ENCODE assay signal across 17 cellular contexts in genomic region chr1:76583237-76583868, GRCh38.
"Had no signal": no experiment of that assay in that cellular context is flagged by ENCODE, and none has a peak within 500 bp of the region (broad histone marks: within the 10 kb centered on the region; RNA-seq: fewer than 3 reads in every experiment).

No MANE protein-coding gene starts in this region.

- H3K4me3 Mint-ChIP-seq: activated CD4-positive, alpha-beta memory T cell treated with anti-CD3 and anti-CD28 coated beads for 36 hours; activated naive CD4-positive, alpha-beta T cell treated with anti-CD3 and anti-CD28 coated beads, Interleukin-2, amount 50 U/mL, for 24 hours; activated T-cell treated with anti-CD3 and anti-CD28 coated beads, Interleukin-2, amount 50 U/mL, for 4 hours; immature natural killer cell; natural killer cell treated with Interleukin-12 subunit alpha and Interleukin-12 subunit beta and Interleukin-15 and Interleukin-18, amount 100 ng/mL, for 72 hours; T-cell had no signal

- H3K27ac Mint-ChIP-seq: activated CD4-positive, alpha-beta memory T cell treated with anti-CD3 and anti-CD28 coated beads for 36 hours; activated naive CD4-positive, alpha-beta T cell treated with anti-CD3 and anti-CD28 coated beads, Interleukin-2, amount 50 U/mL, for 24 hours; immature natural killer cell; natural killer cell treated with Interleukin-12 subunit alpha and Interleukin-12 subunit beta and Interleukin-15 and Interleukin-18, amount 100 ng/mL, for 72 hours; progenitor cell of endocrine pancreas; T-cell had no signal

- H3K9me3 ChIP-seq: gastroesophageal sphincter, thoracic aorta, upper lobe of right lung had no signal

- H3K27me3 ChIP-seq: cardiac muscle cell, gastroesophageal sphincter, upper lobe of right lung had no signal

- ATAC-seq: activated T-cell treated with anti-CD3 and anti-CD28 coated beads, Interleukin-2, amount 50 U/mL, for 4 hours; gastroesophageal sphincter; natural killer cell treated with Interleukin-12 subunit alpha and Interleukin-12 subunit beta and Interleukin-15 and Interleukin-18, amount 100 ng/mL, for 72 hours; right cardiac atrium; T-cell; upper lobe of right lung had no signal

- H3K27me3 Mint-ChIP-seq: activated CD4-positive, alpha-beta memory T cell treated with anti-CD3 and anti-CD28 coated beads for 36 hours; activated naive CD4-positive, alpha-beta T cell treated with anti-CD3 and anti-CD28 coated beads, Interleukin-2, amount 50 U/mL, for 24 hours; natural killer cell treated with Interleukin-12 subunit alpha and Interleukin-12 subunit beta and Interleukin-15 and Interleukin-18, amount 100 ng/mL, for 72 hours; progenitor cell of endocrine pancreas; T-cell had no signal

- H3K4me1 ChIP-seq: gastroesophageal sphincter, upper lobe of right lung had no signal

- DNase-seq: activated CD4-positive, alpha-beta memory T cell treated with anti-CD3 and anti-CD28 coated beads for 36 hours; activated CD4-positive, alpha-beta T cell treated with anti-CD3 and anti-CD28 coated beads for 1 hour; activated effector memory CD4-positive, alpha-beta T cell treated with anti-CD3 and anti-CD28 coated beads, Interleukin-2, amount 50 U/mL, for 16 hours; activated T-cell treated with anti-CD3 and anti-CD28 coated beads, Interleukin-2, amount 50 U/mL, for 4 hours; immature natural killer cell; mesendoderm; right cardiac atrium; stimulated activated CD4-positive, alpha-beta T cell treated with anti-CD3 and anti-CD28 coated beads, Interleukin-1b, Interleukin-23, amount 100 ng/mL, for 48 hours; T-cell; T-helper 9 cell; upper lobe of right lung had no signal

- H3K27ac ChIP-seq: cardiac muscle cell, gastroesophageal sphincter, thoracic aorta, upper lobe of right lung had no signal

- H3K4me1 Mint-ChIP-seq: activated naive CD4-positive, alpha-beta T cell treated with anti-CD3 and anti-CD28 coated beads, Interleukin-2, amount 50 U/mL, for 24 hours; immature natural killer cell; T-cell had no signal

- H3K36me3 Mint-ChIP-seq: activated CD4-positive, alpha-beta memory T cell treated with anti-CD3 and anti-CD28 coated beads for 36 hours; activated naive CD4-positive, alpha-beta T cell treated with anti-CD3 and anti-CD28 coated beads, Interleukin-2, amount 50 U/mL, for 24 hours; immature natural killer cell; natural killer cell treated with Interleukin-12 subunit alpha and Interleukin-12 subunit beta and Interleukin-15 and Interleukin-18, amount 100 ng/mL, for 72 hours; T-cell had no signal

- H3K9me3 Mint-ChIP-seq: activated CD4-positive, alpha-beta memory T cell treated with anti-CD3 and anti-CD28 coated beads for 36 hours; activated naive CD4-positive, alpha-beta T cell treated with anti-CD3 and anti-CD28 coated beads, Interleukin-2, amount 50 U/mL, for 24 hours; activated T-cell treated with anti-CD3 and anti-CD28 coated beads, Interleukin-2, amount 50 U/mL, for 4 hours; T-cell had no signal

- H3K36me3 ChIP-seq: cardiac muscle cell, gastroesophageal sphincter, thoracic aorta, upper lobe of right lung had no signal

- H3K4me3 ChIP-seq: cardiac muscle cell, gastroesophageal sphincter, thoracic aorta, upper lobe of right lung had no signal
